ENCODE assay signal across 13 cellular contexts in genomic region chr6:105780146-105780860, GRCh38.
DNase-seq lines count a peak whose midpoint lies in the region; ATAC-seq, FAIRE-seq and TF ChIP-seq lines count a peak whose summit lies in the region.
"Had no signal": no experiment of that assay in that cellular context is flagged by ENCODE, and none has a peak within 500 bp of the region (broad histone marks: within the 10 kb centered on the region; RNA-seq: fewer than 3 reads in every experiment).

No MANE protein-coding gene starts in this region.

- CTCF ChIA-PET in IMR-90 (lab: Yijun Ruan, JAX): interaction anchor here (0.6 kb wide), 1 partner anchor 1399 kb away, joined by 3 read pairs; no protein-coding TSS in a partner anchor
- CTCF ChIA-PET in A673 (lab: Charles Lee): no interaction called here

- H3K14ac ChIP-seq in IMR-90 (replicated peaks; ENCODE audit: low read depth, low read length): peak overlapping the region; percentile 35

- no peak overlapping the region; the same call in 1 of the 2 replicates for H4K5ac ChIP-seq in IMR-90 (ENCODE audit: low read depth, low read length)

- H2AK5ac ChIP-seq in IMR-90 (ENCODE audit: low read depth, low read length): peak overlapping the region; percentile 38

- no TSS peak for BruUV-seq in IMR-90 (replicated peaks; lab: Mats Ljungman, UMichigan)
- BruUV-seq in A673 (replicated peaks; lab: Mats Ljungman, UMichigan): no TSS peak

- TF ChIP-seq CTCF in IMR-90 (conservative IDR thresholded peaks at IDR 0.05; ENCODE audit: low read depth, low read length) (no peak), lower lobe of right lung (IDR thresholded peaks at IDR 0.05) (no peak), A673 (conservative IDR thresholded peaks at IDR 0.05; ENCODE audit: low read depth, low read length) (no peak)

- H2BK15ac ChIP-seq in IMR-90 (ENCODE audit: low read depth, low read length): 0 out of 3 replicates have a peak overlapping the region, but pooled peaks have one; percentile 0

- H3K27ac ChIP-seq in IMR-90 (ENCODE audit: insufficient read depth, low read length) (no peak overlapping the region), epithelial cell of prostate (peak overlapping the region; percentile 93), lower lobe of right lung (no peak overlapping the region), A673 (ENCODE audit: low read depth, low read length, poor library complexity, severe bottlenecking) (no peak overlapping the region)

- H3K27ac Mint-ChIP-seq in stimulated activated memory B cell treated with anti-CD40 and anti-IgM and Interleukin-4, amounts not matched to agents 10 μg/mL and 1 μg/mL and 100 μg/mL, for 72 hours: no peak overlapping the region
- H3K27ac Mint-ChIP-seq: immature natural killer cell had no signal

- no peaks in the 10 kb centered on the region for H3K79me1 ChIP-seq in IMR-90 (ENCODE audit: low read depth in 1 of 2, low read length in 2 of 2)

- peaks cover 2% of the 10 kb centered on the region; the same call in 1 of the 2 replicates for H3K9me3 ChIP-seq in IMR-90 (ENCODE audit: control insufficient read depth, insufficient read depth, low read length)
- peaks cover 4% of the 10 kb centered on the region for H3K9me3 ChIP-seq in lower lobe of right lung
- H3K9me3 ChIP-seq in A673 (ENCODE audit: low read depth, low read length, poor library complexity, severe bottlenecking): peaks cover 2% of the 10 kb centered on the region

- H2BK20ac ChIP-seq in IMR-90 (ENCODE audit: low read depth, low read length): peak overlapping the region; percentile 41; the same call in 1 of the 2 replicates

- H2AFZ ChIP-seq in IMR-90 (replicated peaks; ENCODE audit: low read length, poor library complexity): peak overlapping the region; percentile 56

- POLR2A ChIA-PET in IMR-90 (lab: Charles Lee; ENCODE audit: unreplicated experiment): no interaction called here
- POLR2A ChIA-PET in A673 (lab: Charles Lee; ENCODE audit: low non-redundant PET): no interaction called here

- intact Hi-C loops in IMR-90 (cut with micrococcal nuclease) (no loop called here), lower lobe of right lung (cut with DNase I) (no loop called here), A673 (cut with micrococcal nuclease; ENCODE audit: unreplicated experiment) (no loop called here)

- no peak for TF ChIP-seq POLR2A in IMR-90 (IDR thresholded peaks at IDR 0.05; ENCODE audit: low read depth, low read length)

- no peaks in the 10 kb centered on the region for H4K20me1 ChIP-seq in IMR-90 (ENCODE audit: insufficient read depth, low read length)

- H3K36me3 ChIP-seq in IMR-90 (ENCODE audit: control insufficient read depth, insufficient read depth, low read length): no peaks in the 10 kb centered on the region
- H3K36me3 ChIP-seq in lower lobe of right lung: no peaks in the 10 kb centered on the region
- no peaks in the 10 kb centered on the region for H3K36me3 ChIP-seq in A673 (ENCODE audit: insufficient read depth, low read length, poor library complexity, severe bottlenecking)

- no peaks in the 10 kb centered on the region for H3K9me1 ChIP-seq in IMR-90 (ENCODE audit: insufficient read depth, low read length)

- H3K4me2 ChIP-seq in IMR-90 (ENCODE audit: low read depth, low read length): no peak overlapping the region

- H3K9ac ChIP-seq in IMR-90 (ENCODE audit: low read depth, low read length): no peak overlapping the region

- H3K27me3 Mint-ChIP-seq in stimulated activated memory B cell treated with anti-CD40 and anti-IgM and Interleukin-4, amounts not matched to agents 10 μg/mL and 1 μg/mL and 100 μg/mL, for 72 hours: no peaks in the 10 kb centered on the region

- dilution Hi-C loops in IMR-90 (cut with HindIII; ENCODE audit: low sequenced_read_pairs, unreplicated experiment): no loop called here

- peak overlapping the region; percentile 0; the same call in 1 of the 2 replicates for H3K4ac ChIP-seq in IMR-90 (ENCODE audit: low read depth, low read length)

- WGBS in IMR-90 (ENCODE audit: extremely low coverage in 2 of 2, insufficient read length in 1 of 2), 2 experiments: no CpG with 5 or more reads among the region's 12 CpGs

- FAIRE-seq in GM19239 (lab: Jason Lieb, UNC): peak; percentile 63
- FAIRE-seq: D721Med had no signal

- no peak overlapping the region for H3K4me3 Mint-ChIP-seq in stimulated activated memory B cell treated with anti-CD40 and anti-IgM and Interleukin-4, amounts not matched to agents 10 μg/mL and 1 μg/mL and 100 μg/mL, for 72 hours
- H3K4me3 Mint-ChIP-seq: activated T-cell treated with anti-CD3 and anti-CD28 coated beads, Interleukin-2, amount 50 U/mL, for 4 hours; immature natural killer cell had no signal

- no peak overlapping the region for H3K56ac ChIP-seq in IMR-90 (ENCODE audit: extremely low read depth, insufficient read depth, low read length)

- peaks cover 19% of the 10 kb centered on the region for H3K4me1 Mint-ChIP-seq in stimulated activated memory B cell treated with anti-CD40 and anti-IgM and Interleukin-4, amounts not matched to agents 10 μg/mL and 1 μg/mL and 100 μg/mL, for 72 hours

- no peak overlapping the region for H2AK9ac ChIP-seq in IMR-90 (replicated peaks; ENCODE audit: low read depth, low read length, poor library complexity)

- no peaks in the 10 kb centered on the region for H3K27me3 ChIP-seq in IMR-90 (ENCODE audit: control insufficient read depth, insufficient read depth, low read length)
- H3K27me3 ChIP-seq in lower lobe of right lung (ENCODE audit: low read depth): no peaks in the 10 kb centered on the region
- H3K27me3 ChIP-seq in A673 (replicated peaks; ENCODE audit: insufficient read depth, low read depth, low read length, poor library complexity): peaks cover 13% of the 10 kb centered on the region

- ATAC-seq in IMR-90 (ENCODE audit: low read depth) (no peak), lower lobe of right lung (no peak), GM21526 (IDR thresholded peaks at IDR 0.05; ENCODE audit: low FRiP score, unreplicated experiment) (no peak)
- ATAC-seq in stimulated activated memory B cell treated with anti-CD40 and anti-IgM and Interleukin-4, amounts not matched to agents 10 μg/mL and 1 μg/mL and 100 μg/mL, for 72 hours: peak; percentile 68
- ATAC-seq: Right ventricle myocardium inferior had no signal

- H4K91ac ChIP-seq in IMR-90 (ENCODE audit: insufficient read depth, low read depth, low read length): no peak overlapping the region

- peak overlapping the region; percentile 26; the same call in 1 of the 2 replicates for H2BK120ac ChIP-seq in IMR-90 (ENCODE audit: low read depth, low read length)

- H3K4me1 ChIP-seq in IMR-90 (ENCODE audit: control insufficient read depth, insufficient read depth, low read length) (no peaks in the 10 kb centered on the region; the same call in 1 of the 2 replicates), lower lobe of right lung (no peaks in the 10 kb centered on the region), A673 (ENCODE audit: insufficient read depth, low read length, poor library complexity, severe bottlenecking) (no peaks in the 10 kb centered on the region)

- H3K4me3 ChIP-seq in IMR-90 (ENCODE audit: insufficient read depth, low read depth, low read length): no peak overlapping the region
- no peak overlapping the region for H3K4me3 ChIP-seq in lower lobe of right lung
- no peak overlapping the region for H3K4me3 ChIP-seq in A673 (ENCODE audit: low read depth, low read length, poor library complexity, severe bottlenecking)

- H3K18ac ChIP-seq in IMR-90 (ENCODE audit: low read depth, low read length): peak overlapping the region; percentile 66; the same call in 1 of the 2 replicates

- H3K36me3 Mint-ChIP-seq in stimulated activated memory B cell treated with anti-CD40 and anti-IgM and Interleukin-4, amounts not matched to agents 10 μg/mL and 1 μg/mL and 100 μg/mL, for 72 hours: peaks cover 2% of the 10 kb centered on the region

- H3K9me3 Mint-ChIP-seq in stimulated activated memory B cell treated with anti-CD40 and anti-IgM and Interleukin-4, amounts not matched to agents 10 μg/mL and 1 μg/mL and 100 μg/mL, for 72 hours: peaks cover under 1% of the 10 kb centered on the region

- no peak overlapping the region for H4K8ac ChIP-seq in IMR-90 (ENCODE audit: low read depth in 2 of 2, low read length in 2 of 2)

- no peak for DNase-seq in GM19239 (ENCODE audit: insufficient read length, low spot score)
- DNase-seq in IMR-90: peak; percentile 73
- DNase-seq in epithelial cell of prostate (ENCODE audit: low read depth, low spot score): peak; percentile 93
- DNase-seq in lower lobe of right lung: no peak
- DNase-seq in A673 (ENCODE audit: low spot score): no peak
- DNase-seq: activated T-cell treated with anti-CD3 and anti-CD28 coated beads, Interleukin-2, amount 50 U/mL, for 4 hours; immature natural killer cell; NCI-H2227 treated with DMSO at 0.1 percent for 48 hours; stimulated activated CD4-positive, alpha-beta T cell treated with anti-CD3 and anti-CD28 coated beads, Interleukin-12 subunit alpha, Interleukin-12 subunit beta, amount 100 ng/mL, for 4 hours had no signal

- H2BK5ac ChIP-seq in IMR-90 (ENCODE audit: low read depth, low read length, poor library complexity, severe bottlenecking): peak overlapping the region; percentile 60

- H3K23ac ChIP-seq in IMR-90 (ENCODE audit: low read depth, low read length): no peak overlapping the region

- in situ Hi-C loops in IMR-90 (cut with MboI; ENCODE audit: low sequenced_read_pairs): no loop called here

- TF ChIP-seq RAD21 in IMR-90 (IDR thresholded peaks at IDR 0.05; ENCODE audit: low read length): no peak

TF ChIP-seq in IMR-90, 13 proteins besides CTCF, POLR2A, EP300 and RAD21:
- TF ChIP-seq RCOR1 (IDR thresholded peaks at IDR 0.05; ENCODE audit: insufficient replicate concordance, low read length): no peak
- TF ChIP-seq CEBPB (IDR thresholded peaks at IDR 0.05; ENCODE audit: low read depth, low read length): peak; percentile 62; the same call in 1 of the 2 replicates

Comparison
In these comparisons a context has a peak if more than half of its experiments do, and no peak if none do; other contexts are left out.
1. DNase-seq: peak in IMR-90 (single experiment) and epithelial cell of prostate (single experiment); none in GM19239 (single experiment), lower lobe of right lung (single experiment) and A673 (single experiment).